In genomic region chr12:70849265-70849960, GRCh38 we compare ENCODE assay signal across 9 cellular contexts.
DNase-seq lines count a peak whose midpoint lies in the region; ATAC-seq, FAIRE-seq and TF ChIP-seq lines count a peak whose summit lies in the region.
"Had no signal": no experiment of that assay in that cellular context is flagged by ENCODE, and none has a peak within 500 bp of the region (broad histone marks: within the 10 kb centered on the region; RNA-seq: fewer than 3 reads in every experiment).

No MANE protein-coding gene starts in this region.

- H4K20me1 ChIP-seq in HCT116 (ENCODE audit: insufficient read depth) (no peaks in the 10 kb centered on the region), HepG2 (ENCODE audit: insufficient read depth, low read length) (no peaks in the 10 kb centered on the region)

- TF ChIP-seq CTCF in BE2C (IDR thresholded peaks at IDR 0.05; ENCODE audit: low read depth, low read length) (peak; percentile 62), HCT116 (IDR thresholded peaks at IDR 0.05 in 2 of 3, conservative IDR thresholded peaks at IDR 0.05 in 1 of 3; ENCODE audit: borderline replicate concordance in 1 of 3, insufficient read depth in 1 of 3, low read depth in 2 of 3, low read length in 2 of 3) (peak; percentile 27 to 70 (median 59); a peak in 4 of 6 replicates), HepG2 (CRISPR knock-in tag; IDR thresholded peaks at IDR 0.05) (0 out of 2 replicates have a peak, but pooled peaks have one; percentile 13), WERI-Rb-1 (IDR thresholded peaks at IDR 0.05; ENCODE audit: low read depth, low read length) (no peak)

- H3K4me3 ChIP-seq in BE2C (ENCODE audit: low read depth, low read length) (no peak overlapping the region), HCT116 (replicated peaks in 1 of 2; ENCODE audit: low read depth in 1 of 2, low read length in 2 of 2) (no peak overlapping the region), HepG2 (replicated peaks in 1 of 3; ENCODE audit: insufficient read depth in 1 of 3, low read depth in 2 of 3, low read length in 3 of 3) (no peak overlapping the region), WERI-Rb-1 (ENCODE audit: low read depth, low read length) (no peak overlapping the region)

- FAIRE-seq in HepG2 (lab: Jason Lieb, UNC): peak; percentile 37

- DNase-seq in BE2C (no peak), HCT116 (ENCODE audit: low read depth, low spot score) (peak; percentile 16), amniotic stem cell (lab: John Stamatoyannopoulos, UW) (peak; percentile 13), HepG2 (ENCODE audit: low spot score) (peak; percentile 2), retina (no peak), WERI-Rb-1 (no peak)
- DNase-seq: activated B cell treated with CpG ODN at 0.5 μM for 24 hours had no signal

- H3K79me2 ChIP-seq in HCT116 (ENCODE audit: insufficient read depth, low read length) (no peaks in the 10 kb centered on the region), HepG2 (ENCODE audit: insufficient read depth, low read length) (no peaks in the 10 kb centered on the region)

- 15% methylated on average over 3 of the region's 3 CpGs for WGBS in HepG2 (ENCODE audit: low lambda C conversion rate)

- TF ChIP-seq EP300 in HepG2 (IDR thresholded peaks at IDR 0.05; ENCODE audit: low read depth in 2 of 2, low read length in 2 of 2): no peak
- no peak for TF ChIP-seq EP300 in HepG2 (CRISPR knock-in tag; IDR thresholded peaks at IDR 0.05; ENCODE audit: borderline replicate concordance)

- H3K9me2 ChIP-seq in HCT116 (ENCODE audit: insufficient read depth): no peaks in the 10 kb centered on the region

- intact Hi-C loops in HCT116 (cut with micrococcal nuclease): loop anchor here (1.0 to 10.0 kb wide), 3 partner anchors 116 to 972 kb away; no protein-coding TSS in a partner anchor
- intact Hi-C loops in HepG2 (cut with micrococcal nuclease; ENCODE audit: unreplicated experiment): loop anchor here (1.0 kb wide), 1 partner anchor 116 kb away; no protein-coding TSS in a partner anchor

- H2AFZ ChIP-seq in HCT116 (ENCODE audit: low read depth, low read length, poor library complexity, severe bottlenecking) (no peak overlapping the region), HepG2 (ENCODE audit: low read length) (no peak overlapping the region)

- H3K9ac ChIP-seq in HCT116 (ENCODE audit: low read length): no peak overlapping the region
- H3K9ac ChIP-seq in HepG2 (ENCODE audit: insufficient read depth, low read depth, low read length): no peak overlapping the region

- CTCF ChIA-PET in HCT116 (lab: Charles Lee) (interaction anchor here (0.8 to 1.6 kb wide), 5 partner anchors 11 to 164 kb away, joined by 3 to 44 read pairs (median 6); no protein-coding TSS in a partner anchor), HepG2 (lab: Yijun Ruan, JAX; ENCODE audit: low intra/inter-chr PET ratio, low total read pairs) (interaction anchor here (1.7 kb wide), 1 partner anchor 116 kb away, joined by 10 read pairs; no protein-coding TSS in a partner anchor)

- no peak overlapping the region for H3K4me2 ChIP-seq in HCT116 (ENCODE audit: low read length)
- H3K4me2 ChIP-seq in HepG2 (ENCODE audit: low read depth, low read length): no peak overlapping the region

- POLR2A ChIA-PET in HCT116 (lab: Charles Lee): interaction anchor here (1.0 kb wide), 1 partner anchor 116 kb away, joined by 3 read pairs; no protein-coding TSS in a partner anchor
- POLR2A ChIA-PET in HepG2 (lab: Yijun Ruan, JAX): no interaction called here

- BruUV-seq in HCT116 (replicated peaks; lab: Mats Ljungman, UMichigan) (no TSS peak), HepG2 (replicated peaks; lab: Mats Ljungman, UMichigan) (no TSS peak)

- H3K36me3 ChIP-seq in BE2C (no peaks in the 10 kb centered on the region), HCT116 (ENCODE audit: control insufficient read depth in 1 of 2, insufficient read depth in 2 of 2, low read length in 2 of 2) (no peaks in the 10 kb centered on the region), HepG2 (replicated peaks in 1 of 2; ENCODE audit: control insufficient read depth in 1 of 2, insufficient read depth in 2 of 2, low read length in 2 of 2) (no peaks in the 10 kb centered on the region), WERI-Rb-1 (no peaks in the 10 kb centered on the region)

- TF ChIP-seq RAD21 in HCT116 (IDR thresholded peaks at IDR 0.05; ENCODE audit: low read depth) (peak; percentile 74), HepG2 (CRISPR knock-in tag; IDR thresholded peaks at IDR 0.05) (no peak)

- TF ChIP-seq POLR2A in HCT116 (IDR thresholded peaks at IDR 0.05; ENCODE audit: borderline replicate concordance, extremely low read depth, insufficient read depth, insufficient read length) (no peak), HepG2 (IDR thresholded peaks at IDR 0.05; ENCODE audit: insufficient read depth in 1 of 2, low read depth in 2 of 2, low read length in 2 of 2) (no peak)

- H3K4me1 ChIP-seq in BE2C: peaks cover 37% of the 10 kb centered on the region
- H3K4me1 ChIP-seq in HCT116 (ENCODE audit: control insufficient read depth in 1 of 2, insufficient read depth in 2 of 2, low read length in 2 of 2): no peaks in the 10 kb centered on the region
- no peaks in the 10 kb centered on the region for H3K4me1 ChIP-seq in HepG2 (ENCODE audit: insufficient read depth, low read length)

- H3K9me3 ChIP-seq in BE2C (no peaks in the 10 kb centered on the region), HCT116 (ENCODE audit: control insufficient read depth in 1 of 2, insufficient read depth in 1 of 2, low read depth in 1 of 2, low read length in 2 of 2) (no peaks in the 10 kb centered on the region), HepG2 (ENCODE audit: low read length) (no peaks in the 10 kb centered on the region), WERI-Rb-1 (ENCODE audit: severe bottlenecking) (no peaks in the 10 kb centered on the region)

- H3K27ac ChIP-seq in HCT116 (ENCODE audit: low read depth, low read length): no peak overlapping the region
- no peak overlapping the region for H3K27ac ChIP-seq in HepG2 (ENCODE audit: extremely low read length, insufficient read depth, low read length)
- no peak overlapping the region for H3K27ac ChIP-seq in WERI-Rb-1

- ATAC-seq in HCT116 (peak; percentile 44; the same call in 1 of the 2 replicates), HepG2 (no peak), HG03520 (IDR thresholded peaks at IDR 0.05; ENCODE audit: unreplicated experiment) (no peak), HG03135 (IDR thresholded peaks at IDR 0.05; ENCODE audit: unreplicated experiment) (no peak)

- RAD21 ChIA-PET in HCT116 (lab: Charles Lee; ENCODE audit: low non-redundant PET in 1 of 2, low total read pairs in 2 of 2, uncharacterized antibody in 2 of 2, unreplicated experiment in 2 of 2): interaction anchor here in 1 of 2 experiments (0.7 to 0.8 kb wide), 2 partner anchors 116 to 117 kb away, joined by 4 read pairs; no protein-coding TSS in a partner anchor

- H3K27me3 ChIP-seq in BE2C (no peaks in the 10 kb centered on the region), HCT116 (ENCODE audit: insufficient read depth, low read length) (no peaks in the 10 kb centered on the region), HepG2 (ENCODE audit: control insufficient read depth in 1 of 2, insufficient read depth in 2 of 2, low read length in 2 of 2) (no peaks in the 10 kb centered on the region), WERI-Rb-1 (ENCODE audit: insufficient read depth, low read depth, severe bottlenecking) (no peaks in the 10 kb centered on the region)

- in situ Hi-C loops in HepG2 (cut with HindIII; ENCODE audit: extremely low pct_ligation_motif_present, low pct_unique_long_range_greater_than_20kb): loop anchor here (5.0 kb wide), 1 partner anchor 117 kb away; no protein-coding TSS in a partner anchor

TF ChIP-seq in HCT116, 20 proteins besides CTCF, POLR2A, EP300 and RAD21 (continues in another document):
- no peak for TF ChIP-seq FOSL1 (IDR thresholded peaks at IDR 0.05; ENCODE audit: low read depth)
- TF ChIP-seq SRF (IDR thresholded peaks at IDR 0.05; ENCODE audit: low read depth): no peak

TF ChIP-seq in HepG2, 621 proteins besides CTCF, POLR2A, EP300 and RAD21:
- TF ChIP-seq KLF13 (CRISPR knock-in tag; IDR thresholded peaks at IDR 0.05): no peak
- TF ChIP-seq SMC3 (IDR thresholded peaks at IDR 0.05; ENCODE audit: low read length): peak; percentile 25; the same call in 1 of the 2 replicates
- TF ChIP-seq STAG1 (CRISPR knock-in tag; IDR thresholded peaks at IDR 0.05): peak; percentile 44
TF ChIP-seq in HepG2: peak in this region for 2.

Comparison
In these comparisons a context has a peak if more than half of its experiments do, and no peak if none do; other contexts are left out.
1. DNase-seq: peak in HCT116 (single experiment), amniotic stem cell (single experiment) and HepG2 (single experiment); none in BE2C (single experiment), retina (single experiment) and WERI-Rb-1 (single experiment).